ENCODE assay signal across 19 cellular contexts in the genomic region with DNA sequence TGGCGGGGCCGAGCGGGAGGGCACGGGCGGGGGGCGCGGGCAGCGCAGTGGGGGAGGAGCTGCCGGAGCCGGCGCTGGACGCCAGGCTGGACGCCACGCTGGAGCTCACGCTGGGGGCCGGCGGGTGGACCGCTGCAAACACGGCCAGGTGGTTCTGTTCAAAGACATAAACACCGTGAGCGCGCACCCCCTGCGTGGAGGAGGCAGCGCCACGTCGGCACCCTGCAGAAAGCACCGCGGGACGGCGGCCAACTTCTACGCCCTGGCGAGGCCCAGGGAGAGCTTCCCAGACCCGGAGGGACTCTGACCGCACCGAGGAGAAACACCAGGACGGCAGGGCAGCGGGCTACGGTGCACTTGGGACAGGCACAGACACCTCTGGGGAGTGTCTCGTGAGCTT.
"Had no signal": no experiment of that assay in that cellular context is flagged by ENCODE, and none has a peak within 500 bp of the region (broad histone marks: within the 10 kb centered on the region; RNA-seq: fewer than 3 reads in every experiment).

No MANE protein-coding gene starts in this region.

- DNase-seq: dermis blood vessel endothelial cell; dorsolateral prefrontal cortex; effector CD4-positive, alpha-beta T cell; effector memory CD4-positive, alpha-beta T cell; foreskin keratinocyte; heart left ventricle; immature natural killer cell; islet precursor cell; kidney; kidney glomerular epithelial cell; left colon; left ventricle myocardium inferior; mammary epithelial cell; mesendoderm; midbrain; naive thymus-derived CD4-positive, alpha-beta T cell; natural killer cell had no signal

- ATAC-seq: foreskin keratinocyte; gastroesophageal sphincter; heart left ventricle; left colon; left lobe of liver; naive thymus-derived CD4-positive, alpha-beta T cell; natural killer cell had no signal
